8 cellular contexts compared by ENCODE assay signal in the genomic region with DNA sequence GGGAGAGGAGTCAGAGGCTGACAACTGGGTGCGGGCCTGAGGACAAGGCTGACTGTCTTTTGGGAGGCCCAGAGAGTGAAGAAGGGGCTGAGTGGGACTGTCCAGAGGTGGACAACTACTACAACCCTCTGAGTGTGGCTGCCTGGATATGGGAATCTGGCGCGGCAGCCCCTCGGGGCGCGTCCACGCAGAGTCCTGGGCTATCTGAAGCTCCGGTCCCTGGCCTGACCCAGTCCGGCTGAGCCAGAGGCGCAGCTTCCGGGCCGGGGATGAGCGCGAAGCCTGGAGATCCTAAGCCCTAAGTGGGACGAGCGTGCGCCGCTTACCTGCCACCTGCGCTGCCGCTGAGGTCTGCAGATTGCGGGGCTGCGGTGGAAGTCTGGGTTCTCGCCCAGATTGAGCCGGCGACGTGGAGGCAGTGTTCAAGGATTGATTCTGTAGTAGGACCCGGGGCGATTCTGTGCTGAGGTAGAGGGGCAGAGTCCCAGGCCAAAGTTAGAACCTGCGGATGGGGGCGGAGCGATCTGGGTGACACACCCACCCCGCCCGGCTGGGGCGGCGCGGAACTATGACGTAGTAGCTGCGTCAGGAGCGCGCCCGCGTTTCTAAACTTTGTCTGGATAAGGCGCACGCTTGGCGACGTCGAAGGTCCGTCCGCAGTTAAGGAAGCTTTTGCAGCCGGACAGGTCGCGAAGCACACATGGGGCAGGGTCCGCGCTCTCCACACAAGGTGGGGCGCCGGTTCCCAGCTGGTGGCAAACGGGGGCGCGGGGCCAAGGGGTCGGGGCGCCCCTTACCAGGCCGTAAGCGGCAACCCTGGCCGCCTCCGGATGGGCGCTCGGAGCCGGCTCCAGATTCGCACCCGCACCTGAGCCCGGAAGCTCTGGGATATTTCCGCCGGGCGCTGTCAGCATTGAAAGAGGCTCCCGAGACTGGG. TPM values are rescaled to one million over a fixed set of nuclear protein-coding genes. Genes with fewer than 3 reads are reported as not detected.
DNase-seq lines count a peak whose midpoint lies in the region; ATAC-seq lines count a peak whose summit lies in the region.

Gene DHRS1 (minus strand): TSS at position 526 of the 937 bp plus-strand sequence. CDS start 674 bp downstream, outside the sequence.
A gene with protein sequence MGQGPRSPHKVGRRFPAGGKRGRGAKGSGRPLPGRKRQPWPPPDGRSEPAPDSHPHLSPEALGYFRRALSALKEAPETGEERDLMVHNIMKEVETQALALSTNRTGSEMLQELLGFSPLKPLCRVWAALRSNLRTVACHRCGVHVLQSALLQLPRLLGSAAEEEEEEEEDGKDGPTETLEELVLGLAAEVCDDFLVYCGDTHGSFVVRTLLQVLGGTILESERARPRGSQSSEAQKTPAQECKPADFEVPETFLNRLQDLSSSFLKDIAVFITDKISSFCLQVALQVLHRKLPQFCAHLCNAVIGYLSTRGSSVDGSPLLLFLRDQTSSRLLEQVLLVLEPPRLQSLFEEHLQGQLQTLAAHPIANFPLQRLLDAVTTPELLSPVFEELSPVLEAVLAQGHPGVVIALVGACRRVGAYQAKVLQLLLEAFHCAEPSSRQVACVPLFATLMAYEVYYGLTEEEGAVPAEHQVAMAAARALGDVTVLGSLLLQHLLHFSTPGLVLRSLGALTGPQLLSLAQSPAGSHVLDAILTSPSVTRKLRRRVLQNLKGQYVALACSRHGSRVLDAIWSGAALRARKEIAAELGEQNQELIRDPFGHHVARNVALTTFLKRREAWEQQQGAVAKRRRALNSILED (plus strand): TSS at position 596 of the 937 bp plus-strand sequence. CDS start 105 bp downstream, at position 701.

- H3K27ac Mint-ChIP-seq in activated CD8-positive, alpha-beta T cell treated with anti-CD3 and anti-CD28 coated beads, Interleukin-2, amount 10 ng/mL, durations not matched to agents 7 days and 5 days, result peak within 1 kb of the TSS; percentile 91

- CTCF ChIA-PET in activated CD8-positive, alpha-beta T cell treated with anti-CD3 and anti-CD28 coated beads, Interleukin-2, amount 10 ng/mL, durations not matched to agents 7 days and 5 days (lab: Charles Lee), result interaction anchor here (0.9 to 26.4 kb wide), 14 partner anchors 9 to 210 kb away, joined by 3 to 801 read pairs (median 6); partner anchors contain the start of genes CHMP4A, CIDEB, GMPR2 and KHNYN

- peak; percentile 60 for ATAC-seq in HG03460 (IDR thresholded peaks at IDR 0.05; ENCODE audit: unreplicated experiment)
- peak; percentile 83 for ATAC-seq in activated CD8-positive, alpha-beta T cell treated with anti-CD3 and anti-CD28 coated beads, Interleukin-2, amount 10 ng/mL, durations not matched to agents 7 days and 5 days

- no peaks in the 10 kb centered on the region for H3K27me3 Mint-ChIP-seq in activated CD8-positive, alpha-beta T cell treated with anti-CD3 and anti-CD28 coated beads, Interleukin-2, amount 10 ng/mL, durations not matched to agents 7 days and 5 days (ENCODE audit: low read depth)

- no peaks in the 10 kb centered on the region for H3K9me3 Mint-ChIP-seq in activated CD8-positive, alpha-beta T cell treated with anti-CD3 and anti-CD28 coated beads, Interleukin-2, amount 10 ng/mL, durations not matched to agents 7 days and 5 days (ENCODE audit: insufficient read depth)

- POLR2A ChIA-PET in activated CD8-positive, alpha-beta T cell treated with anti-CD3 and anti-CD28 coated beads, Interleukin-2, amount 10 ng/mL, durations not matched to agents 7 days and 5 days (lab: Charles Lee), result interaction anchor here (0.7 to 7.0 kb wide), 19 partner anchors 9 to 184 kb away, joined by 3 to 73 read pairs (median 5); partner anchors contain the start of genes CHMP4A, CIDEB, GMPR2 and IRF9

- H3K4me3 Mint-ChIP-seq in activated CD8-positive, alpha-beta T cell treated with anti-CD3 and anti-CD28 coated beads, Interleukin-2, amount 10 ng/mL, durations not matched to agents 7 days and 5 days, result peak within 1 kb of the TSS; percentile 91

- H3K36me3 Mint-ChIP-seq in activated CD8-positive, alpha-beta T cell treated with anti-CD3 and anti-CD28 coated beads, Interleukin-2, amount 10 ng/mL, durations not matched to agents 7 days and 5 days (ENCODE audit: low read depth), result peaks cover 54% of the 10 kb centered on the region

- peak in 13 of 14 donors; percentile 28 to 87 (median 78) for DNase-seq in C1 segment of cervical spinal cord (lab: John Stamatoyannopoulos, UW)
- peak; percentile 88 for DNase-seq in GM19240 (ENCODE audit: insufficient read length, low spot score)
- peak; percentile 85 for DNase-seq in NCI-H82 (lab: John Stamatoyannopoulos, UW)
- peak; percentile 94 for DNase-seq in activated CD8-positive, alpha-beta T cell treated with anti-CD3 and anti-CD28 coated beads, Interleukin-2, amount 10 ng/mL, durations not matched to agents 7 days and 5 days
- peak; percentile 92 for DNase-seq in effector CD4-positive, alpha-beta T cell
- DNase-seq in lung microvascular endothelial cell (ENCODE audit: low read depth in 2 of 2), result peak; percentile 91 to 93
- peak; percentile 85 to 92 (median 86) for DNase-seq in stimulated activated CD4-positive, alpha-beta T cell treated with anti-CD3 and anti-CD28 coated beads, TNF-alpha, amount 100 ng/mL, for 4 hours (ENCODE audit: low read depth in 3 of 3)

- H3K4me1 Mint-ChIP-seq in activated CD8-positive, alpha-beta T cell treated with anti-CD3 and anti-CD28 coated beads, Interleukin-2, amount 10 ng/mL, durations not matched to agents 7 days and 5 days (ENCODE audit: low read depth), result peaks cover 53% of the 10 kb centered on the region

RNA-seq across cellular contexts. Expression of gene DHRS1, which starts in this region (rescaled TPM):
- 10 to 100 TPM; 28.6 to 33.9 TPM for total RNA-seq in activated CD8-positive, alpha-beta T cell treated with anti-CD3 and anti-CD28 coated beads, Interleukin-2, amount 10 ng/mL, durations not matched to agents 7 days and 5 days
- 6.3 and 8.7 TPM in 2 replicates for total RNA-seq in lung microvascular endothelial cell

RNA-seq across cellular contexts. Expression of the second gene that starts in this region (rescaled TPM):
- total RNA-seq in activated CD8-positive, alpha-beta T cell treated with anti-CD3 and anti-CD28 coated beads, Interleukin-2, amount 10 ng/mL, durations not matched to agents 7 days and 5 days, result 10 to 100 TPM; 35.2 to 36.7 TPM
- total RNA-seq in lung microvascular endothelial cell, result 15.7 and 20.4 TPM in 2 replicates

Comparison
In these comparisons a context has a peak if more than half of its experiments do, and no peak if none do; other contexts are left out.
1. Peak in every context shown above with its lines: DNase-seq and ATAC-seq.